1 cellular context compared by ENCODE assay signal in the genomic region with DNA sequence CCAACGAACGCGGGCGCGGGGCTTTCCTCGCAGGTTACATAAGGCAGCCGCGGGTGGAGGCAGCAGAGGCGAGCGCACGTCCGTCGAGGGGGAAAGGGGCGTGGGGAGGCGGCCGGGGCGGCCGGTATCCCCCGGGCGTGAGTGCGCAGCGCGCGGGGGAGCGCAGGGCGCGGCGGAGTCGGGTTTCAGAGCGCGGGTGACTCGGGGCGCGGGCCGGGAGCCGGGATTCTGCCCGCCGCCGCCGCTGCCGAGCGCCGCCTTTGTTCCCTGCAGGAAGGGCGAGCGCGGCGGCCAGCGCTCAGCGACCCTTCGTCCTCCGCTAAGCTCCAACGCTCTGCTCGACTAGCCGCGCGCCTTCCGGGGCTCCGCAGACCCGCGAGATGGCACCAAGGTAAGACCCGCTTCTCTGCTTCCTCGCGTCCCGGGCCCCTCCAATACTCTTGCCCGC.
TF ChIP-seq lines count a peak whose summit lies in the region.

A gene (plus strand): TSS at position 226 of the 448 bp plus-strand sequence. CDS start 155 bp downstream, at position 381.

TF ChIP-seq in K562, 482 proteins besides CTCF, POLR2A, EP300 and RAD21 (continued from another document and continues in another):
- TF ChIP-seq, protein P1, sequence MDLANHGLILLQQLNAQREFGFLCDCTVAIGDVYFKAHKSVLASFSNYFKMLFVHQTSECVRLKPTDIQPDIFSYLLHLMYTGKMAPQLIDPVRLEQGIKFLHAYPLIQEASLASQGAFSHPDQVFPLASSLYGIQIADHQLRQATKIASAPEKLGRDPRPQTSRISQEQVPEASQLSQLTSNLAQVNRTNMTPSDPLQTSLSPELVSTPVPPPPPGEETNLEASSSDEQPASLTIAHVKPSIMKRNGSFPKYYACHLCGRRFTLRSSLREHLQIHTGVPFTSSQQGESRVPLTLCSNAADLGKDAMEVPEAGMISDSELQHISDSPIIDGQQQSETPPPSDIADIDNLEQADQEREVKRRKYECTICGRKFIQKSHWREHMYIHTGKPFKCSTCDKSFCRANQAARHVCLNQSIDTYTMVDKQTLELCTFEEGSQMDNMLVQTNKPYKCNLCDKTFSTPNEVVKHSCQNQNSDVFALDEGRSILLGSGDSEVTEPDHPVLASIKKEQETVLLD (IDR thresholded peaks at IDR 0.05): no peak
- no peak for TF ChIP-seq DNMT1 (IDR thresholded peaks at IDR 0.05)
- no peak for TF ChIP-seq PURB (CRISPR knock-in tag; IDR thresholded peaks at IDR 0.05; ENCODE audit: low read depth)
- peak; percentile 59; the same call in 1 of the 2 replicates for TF ChIP-seq RBFOX2 (IDR thresholded peaks at IDR 0.05; ENCODE audit: low read depth, low read length)
- TF ChIP-seq RNF2 (IDR thresholded peaks at IDR 0.05): no peak
- peak; percentile 54; the same call in 1 of the 2 replicates for TF ChIP-seq ZBTB7A (IDR thresholded peaks at IDR 0.05; ENCODE audit: borderline replicate concordance, control insufficient read depth, low read depth, low read length)
- TF ChIP-seq, protein P2, sequence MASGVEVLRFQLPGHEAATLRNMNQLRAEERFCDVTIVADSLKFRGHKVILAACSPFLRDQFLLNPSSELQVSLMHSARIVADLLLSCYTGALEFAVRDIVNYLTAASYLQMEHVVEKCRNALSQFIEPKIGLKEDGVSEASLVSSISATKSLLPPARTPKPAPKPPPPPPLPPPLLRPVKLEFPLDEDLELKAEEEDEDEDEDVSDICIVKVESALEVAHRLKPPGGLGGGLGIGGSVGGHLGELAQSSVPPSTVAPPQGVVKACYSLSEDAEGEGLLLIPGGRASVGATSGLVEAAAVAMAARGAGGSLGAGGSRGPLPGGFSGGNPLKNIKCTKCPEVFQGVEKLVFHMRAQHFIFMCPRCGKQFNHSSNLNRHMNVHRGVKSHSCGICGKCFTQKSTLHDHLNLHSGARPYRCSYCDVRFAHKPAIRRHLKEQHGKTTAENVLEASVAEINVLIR (CRISPR knock-in tag; IDR thresholded peaks at IDR 0.05): no peak
- TF ChIP-seq, protein P3, sequence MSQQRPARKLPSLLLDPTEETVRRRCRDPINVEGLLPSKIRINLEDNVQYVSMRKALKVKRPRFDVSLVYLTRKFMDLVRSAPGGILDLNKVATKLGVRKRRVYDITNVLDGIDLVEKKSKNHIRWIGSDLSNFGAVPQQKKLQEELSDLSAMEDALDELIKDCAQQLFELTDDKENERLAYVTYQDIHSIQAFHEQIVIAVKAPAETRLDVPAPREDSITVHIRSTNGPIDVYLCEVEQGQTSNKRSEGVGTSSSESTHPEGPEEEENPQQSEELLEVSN (IDR thresholded peaks at IDR 0.05; ENCODE audit: borderline replicate concordance in 1 of 2, extremely low read depth in 1 of 2, insufficient read depth in 1 of 2, insufficient read length in 1 of 2, low read depth in 1 of 2, low read length in 1 of 2, poor library complexity in 1 of 2, severe bottlenecking in 1 of 2): peak in 1 of 2 experiments; percentile 54
- TF ChIP-seq KHSRP (IDR thresholded peaks at IDR 0.05): no peak
- no peak for TF ChIP-seq POLR3G (IDR thresholded peaks at IDR 0.05; ENCODE audit: extremely low read depth, insufficient read length, insufficient replicate concordance)
- peak; percentile 83 for TF ChIP-seq CCNT2 (IDR thresholded peaks at IDR 0.05; ENCODE audit: borderline replicate concordance, extremely low read depth, insufficient read length, low read depth, low read length)
- TF ChIP-seq, protein P4, sequence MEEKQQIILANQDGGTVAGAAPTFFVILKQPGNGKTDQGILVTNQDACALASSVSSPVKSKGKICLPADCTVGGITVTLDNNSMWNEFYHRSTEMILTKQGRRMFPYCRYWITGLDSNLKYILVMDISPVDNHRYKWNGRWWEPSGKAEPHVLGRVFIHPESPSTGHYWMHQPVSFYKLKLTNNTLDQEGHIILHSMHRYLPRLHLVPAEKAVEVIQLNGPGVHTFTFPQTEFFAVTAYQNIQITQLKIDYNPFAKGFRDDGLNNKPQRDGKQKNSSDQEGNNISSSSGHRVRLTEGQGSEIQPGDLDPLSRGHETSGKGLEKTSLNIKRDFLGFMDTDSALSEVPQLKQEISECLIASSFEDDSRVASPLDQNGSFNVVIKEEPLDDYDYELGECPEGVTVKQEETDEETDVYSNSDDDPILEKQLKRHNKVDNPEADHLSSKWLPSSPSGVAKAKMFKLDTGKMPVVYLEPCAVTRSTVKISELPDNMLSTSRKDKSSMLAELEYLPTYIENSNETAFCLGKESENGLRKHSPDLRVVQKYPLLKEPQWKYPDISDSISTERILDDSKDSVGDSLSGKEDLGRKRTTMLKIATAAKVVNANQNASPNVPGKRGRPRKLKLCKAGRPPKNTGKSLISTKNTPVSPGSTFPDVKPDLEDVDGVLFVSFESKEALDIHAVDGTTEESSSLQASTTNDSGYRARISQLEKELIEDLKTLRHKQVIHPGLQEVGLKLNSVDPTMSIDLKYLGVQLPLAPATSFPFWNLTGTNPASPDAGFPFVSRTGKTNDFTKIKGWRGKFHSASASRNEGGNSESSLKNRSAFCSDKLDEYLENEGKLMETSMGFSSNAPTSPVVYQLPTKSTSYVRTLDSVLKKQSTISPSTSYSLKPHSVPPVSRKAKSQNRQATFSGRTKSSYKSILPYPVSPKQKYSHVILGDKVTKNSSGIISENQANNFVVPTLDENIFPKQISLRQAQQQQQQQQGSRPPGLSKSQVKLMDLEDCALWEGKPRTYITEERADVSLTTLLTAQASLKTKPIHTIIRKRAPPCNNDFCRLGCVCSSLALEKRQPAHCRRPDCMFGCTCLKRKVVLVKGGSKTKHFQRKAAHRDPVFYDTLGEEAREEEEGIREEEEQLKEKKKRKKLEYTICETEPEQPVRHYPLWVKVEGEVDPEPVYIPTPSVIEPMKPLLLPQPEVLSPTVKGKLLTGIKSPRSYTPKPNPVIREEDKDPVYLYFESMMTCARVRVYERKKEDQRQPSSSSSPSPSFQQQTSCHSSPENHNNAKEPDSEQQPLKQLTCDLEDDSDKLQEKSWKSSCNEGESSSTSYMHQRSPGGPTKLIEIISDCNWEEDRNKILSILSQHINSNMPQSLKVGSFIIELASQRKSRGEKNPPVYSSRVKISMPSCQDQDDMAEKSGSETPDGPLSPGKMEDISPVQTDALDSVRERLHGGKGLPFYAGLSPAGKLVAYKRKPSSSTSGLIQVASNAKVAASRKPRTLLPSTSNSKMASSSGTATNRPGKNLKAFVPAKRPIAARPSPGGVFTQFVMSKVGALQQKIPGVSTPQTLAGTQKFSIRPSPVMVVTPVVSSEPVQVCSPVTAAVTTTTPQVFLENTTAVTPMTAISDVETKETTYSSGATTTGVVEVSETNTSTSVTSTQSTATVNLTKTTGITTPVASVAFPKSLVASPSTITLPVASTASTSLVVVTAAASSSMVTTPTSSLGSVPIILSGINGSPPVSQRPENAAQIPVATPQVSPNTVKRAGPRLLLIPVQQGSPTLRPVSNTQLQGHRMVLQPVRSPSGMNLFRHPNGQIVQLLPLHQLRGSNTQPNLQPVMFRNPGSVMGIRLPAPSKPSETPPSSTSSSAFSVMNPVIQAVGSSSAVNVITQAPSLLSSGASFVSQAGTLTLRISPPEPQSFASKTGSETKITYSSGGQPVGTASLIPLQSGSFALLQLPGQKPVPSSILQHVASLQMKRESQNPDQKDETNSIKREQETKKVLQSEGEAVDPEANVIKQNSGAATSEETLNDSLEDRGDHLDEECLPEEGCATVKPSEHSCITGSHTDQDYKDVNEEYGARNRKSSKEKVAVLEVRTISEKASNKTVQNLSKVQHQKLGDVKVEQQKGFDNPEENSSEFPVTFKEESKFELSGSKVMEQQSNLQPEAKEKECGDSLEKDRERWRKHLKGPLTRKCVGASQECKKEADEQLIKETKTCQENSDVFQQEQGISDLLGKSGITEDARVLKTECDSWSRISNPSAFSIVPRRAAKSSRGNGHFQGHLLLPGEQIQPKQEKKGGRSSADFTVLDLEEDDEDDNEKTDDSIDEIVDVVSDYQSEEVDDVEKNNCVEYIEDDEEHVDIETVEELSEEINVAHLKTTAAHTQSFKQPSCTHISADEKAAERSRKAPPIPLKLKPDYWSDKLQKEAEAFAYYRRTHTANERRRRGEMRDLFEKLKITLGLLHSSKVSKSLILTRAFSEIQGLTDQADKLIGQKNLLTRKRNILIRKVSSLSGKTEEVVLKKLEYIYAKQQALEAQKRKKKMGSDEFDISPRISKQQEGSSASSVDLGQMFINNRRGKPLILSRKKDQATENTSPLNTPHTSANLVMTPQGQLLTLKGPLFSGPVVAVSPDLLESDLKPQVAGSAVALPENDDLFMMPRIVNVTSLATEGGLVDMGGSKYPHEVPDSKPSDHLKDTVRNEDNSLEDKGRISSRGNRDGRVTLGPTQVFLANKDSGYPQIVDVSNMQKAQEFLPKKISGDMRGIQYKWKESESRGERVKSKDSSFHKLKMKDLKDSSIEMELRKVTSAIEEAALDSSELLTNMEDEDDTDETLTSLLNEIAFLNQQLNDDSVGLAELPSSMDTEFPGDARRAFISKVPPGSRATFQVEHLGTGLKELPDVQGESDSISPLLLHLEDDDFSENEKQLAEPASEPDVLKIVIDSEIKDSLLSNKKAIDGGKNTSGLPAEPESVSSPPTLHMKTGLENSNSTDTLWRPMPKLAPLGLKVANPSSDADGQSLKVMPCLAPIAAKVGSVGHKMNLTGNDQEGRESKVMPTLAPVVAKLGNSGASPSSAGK (IDR thresholded peaks at IDR 0.05): peak; percentile 39; the same call in 1 of the 2 replicates
- peak; percentile 82 for TF ChIP-seq CTBP1 (IDR thresholded peaks at IDR 0.05; ENCODE audit: borderline replicate concordance)
- TF ChIP-seq, protein P5, sequence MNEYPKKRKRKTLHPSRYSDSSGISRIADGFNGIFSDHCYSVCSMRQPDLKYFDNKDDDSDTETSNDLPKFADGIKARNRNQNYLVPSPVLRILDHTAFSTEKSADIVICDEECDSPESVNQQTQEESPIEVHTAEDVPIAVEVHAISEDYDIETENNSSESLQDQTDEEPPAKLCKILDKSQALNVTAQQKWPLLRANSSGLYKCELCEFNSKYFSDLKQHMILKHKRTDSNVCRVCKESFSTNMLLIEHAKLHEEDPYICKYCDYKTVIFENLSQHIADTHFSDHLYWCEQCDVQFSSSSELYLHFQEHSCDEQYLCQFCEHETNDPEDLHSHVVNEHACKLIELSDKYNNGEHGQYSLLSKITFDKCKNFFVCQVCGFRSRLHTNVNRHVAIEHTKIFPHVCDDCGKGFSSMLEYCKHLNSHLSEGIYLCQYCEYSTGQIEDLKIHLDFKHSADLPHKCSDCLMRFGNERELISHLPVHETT (CRISPR knock-in tag; conservative IDR thresholded peaks at IDR 0.05 in 1 of 2, IDR thresholded peaks at IDR 0.05 in 1 of 2): 0 out of 4 replicates have a peak, but pooled peaks of 1 of the 2 experiments have one; percentile 35
- no peak for TF ChIP-seq TGIF2 (CRISPR knock-in tag; IDR thresholded peaks at IDR 0.05)
- 0 out of 2 replicates have a peak, but pooled peaks have one; percentile 34 for TF ChIP-seq SAFB (IDR thresholded peaks at IDR 0.05; ENCODE audit: borderline replicate concordance, low read depth, low read length)
- peak; percentile 19; the same call in 1 of the 2 replicates for TF ChIP-seq HNRNPL (IDR thresholded peaks at IDR 0.05; ENCODE audit: low read depth, low read length)
- no peak for TF ChIP-seq ARHGAP35 (IDR thresholded peaks at IDR 0.05; ENCODE audit: partially characterized antibody)
- TF ChIP-seq SP2 (IDR thresholded peaks at IDR 0.05; ENCODE audit: extremely low read depth, low read depth, low read length, poor library complexity, severe bottlenecking): no peak
- TF ChIP-seq HDAC6 (IDR thresholded peaks at IDR 0.05; ENCODE audit: low read depth, low read length): 0 out of 2 replicates have a peak, but pooled peaks have one; percentile 56
- TF ChIP-seq, protein P6, sequence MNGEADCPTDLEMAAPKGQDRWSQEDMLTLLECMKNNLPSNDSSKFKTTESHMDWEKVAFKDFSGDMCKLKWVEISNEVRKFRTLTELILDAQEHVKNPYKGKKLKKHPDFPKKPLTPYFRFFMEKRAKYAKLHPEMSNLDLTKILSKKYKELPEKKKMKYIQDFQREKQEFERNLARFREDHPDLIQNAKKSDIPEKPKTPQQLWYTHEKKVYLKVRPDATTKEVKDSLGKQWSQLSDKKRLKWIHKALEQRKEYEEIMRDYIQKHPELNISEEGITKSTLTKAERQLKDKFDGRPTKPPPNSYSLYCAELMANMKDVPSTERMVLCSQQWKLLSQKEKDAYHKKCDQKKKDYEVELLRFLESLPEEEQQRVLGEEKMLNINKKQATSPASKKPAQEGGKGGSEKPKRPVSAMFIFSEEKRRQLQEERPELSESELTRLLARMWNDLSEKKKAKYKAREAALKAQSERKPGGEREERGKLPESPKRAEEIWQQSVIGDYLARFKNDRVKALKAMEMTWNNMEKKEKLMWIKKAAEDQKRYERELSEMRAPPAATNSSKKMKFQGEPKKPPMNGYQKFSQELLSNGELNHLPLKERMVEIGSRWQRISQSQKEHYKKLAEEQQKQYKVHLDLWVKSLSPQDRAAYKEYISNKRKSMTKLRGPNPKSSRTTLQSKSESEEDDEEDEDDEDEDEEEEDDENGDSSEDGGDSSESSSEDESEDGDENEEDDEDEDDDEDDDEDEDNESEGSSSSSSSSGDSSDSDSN (IDR thresholded peaks at IDR 0.05; ENCODE audit: borderline replicate concordance in 1 of 2, low read depth in 2 of 2, low read length in 2 of 2): peak in 1 of 2 experiments; percentile 74; a peak in 2 of 4 replicates
- TF ChIP-seq NRF1 (conservative IDR thresholded peaks at IDR 0.05 in 1 of 2, IDR thresholded peaks at IDR 0.05 in 1 of 2): peak; percentile 64 to 67; a peak in 2 of 4 replicates
- TF ChIP-seq ATF7 (IDR thresholded peaks at IDR 0.05): 0 out of 2 replicates have a peak, but pooled peaks have one; percentile 27
- 0 out of 2 replicates have a peak, but pooled peaks have one; percentile 17 for TF ChIP-seq GATAD2A (IDR thresholded peaks at IDR 0.05)
- peak in 1 of 2 experiments; percentile 26; a peak in 2 of 4 replicates for TF ChIP-seq MAZ (CRISPR knock-in tag; conservative IDR thresholded peaks at IDR 0.05 in 1 of 2, IDR thresholded peaks at IDR 0.05 in 1 of 2)
- TF ChIP-seq LARP7 (IDR thresholded peaks at IDR 0.05): no peak
- 0 out of 2 replicates have a peak, but pooled peaks have one; percentile 15 for TF ChIP-seq KDM2B (CRISPR knock-in tag; IDR thresholded peaks at IDR 0.05)
- TF ChIP-seq, protein P7, sequence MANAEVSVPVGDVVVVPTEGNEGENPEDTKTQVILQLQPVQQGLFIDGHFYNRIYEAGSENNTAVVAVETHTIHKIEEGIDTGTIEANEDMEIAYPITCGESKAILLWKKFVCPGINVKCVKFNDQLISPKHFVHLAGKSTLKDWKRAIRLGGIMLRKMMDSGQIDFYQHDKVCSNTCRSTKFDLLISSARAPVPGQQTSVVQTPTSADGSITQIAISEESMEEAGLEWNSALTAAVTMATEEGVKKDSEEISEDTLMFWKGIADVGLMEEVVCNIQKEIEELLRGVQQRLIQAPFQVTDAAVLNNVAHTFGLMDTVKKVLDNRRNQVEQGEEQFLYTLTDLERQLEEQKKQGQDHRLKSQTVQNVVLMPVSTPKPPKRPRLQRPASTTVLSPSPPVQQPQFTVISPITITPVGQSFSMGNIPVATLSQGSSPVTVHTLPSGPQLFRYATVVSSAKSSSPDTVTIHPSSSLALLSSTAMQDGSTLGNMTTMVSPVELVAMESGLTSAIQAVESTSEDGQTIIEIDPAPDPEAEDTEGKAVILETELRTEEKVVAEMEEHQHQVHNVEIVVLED (CRISPR knock-in tag; IDR thresholded peaks at IDR 0.05): peak; percentile 91
- TF ChIP-seq PHTF2 (CRISPR knock-in tag; IDR thresholded peaks at IDR 0.05): no peak
- no peak for TF ChIP-seq POLR2B (IDR thresholded peaks at IDR 0.05; ENCODE audit: low read depth, partially characterized antibody)
- TF ChIP-seq CBFA2T2 (conservative IDR thresholded peaks at IDR 0.05): no peak
- TF ChIP-seq WHSC1 (IDR thresholded peaks at IDR 0.05; ENCODE audit: low read length): no peak
- peak in 1 of 2 experiments; percentile 37; a peak in 1 of 4 replicates for TF ChIP-seq KDM4B (IDR thresholded peaks at IDR 0.05; ENCODE audit: borderline replicate concordance in 2 of 2, low read depth in 1 of 2)
